Comparison of ENCODE assay signal across 1 cellular context in genomic region chr14:104722938-104723650, GRCh38.
TF ChIP-seq lines count a peak whose summit lies in the region.

No MANE protein-coding gene starts in this region.

TF ChIP-seq in HepG2, 621 proteins besides CTCF, POLR2A, EP300 and RAD21 (continued from another document):
- TF ChIP-seq ZNF407 (CRISPR knock-in tag; IDR thresholded peaks at IDR 0.05; ENCODE audit: not compliant biosample characterization) (peak; percentile 59), ZZZ3 (CRISPR knock-in tag; IDR thresholded peaks at IDR 0.05; ENCODE audit: borderline replicate concordance) (0 out of 2 replicates have a peak, but pooled peaks have one; percentile 27), TARDBP (CRISPR knock-in tag; IDR thresholded peaks at IDR 0.05) (no peak), SKIL (CRISPR knock-in tag; IDR thresholded peaks at IDR 0.05; ENCODE audit: borderline replicate concordance) (no peak), ZNF563 (CRISPR knock-in tag; IDR thresholded peaks at IDR 0.05) (peak; percentile 42; the same call in 1 of the 2 replicates), TAF15 (IDR thresholded peaks at IDR 0.05; ENCODE audit: low read depth, low read length, poor library complexity, severe bottlenecking) (no peak), ZC3H13 (CRISPR knock-in tag; IDR thresholded peaks at IDR 0.05) (no peak), CENPT (CRISPR knock-in tag; IDR thresholded peaks at IDR 0.05; ENCODE audit: low read depth) (no peak), SMAD3 (CRISPR knock-in tag; IDR thresholded peaks at IDR 0.05) (no peak), HMG20B (CRISPR knock-in tag; conservative IDR thresholded peaks at IDR 0.05) (no peak), KLF9 (CRISPR knock-in tag; IDR thresholded peaks at IDR 0.05; ENCODE audit: low read depth) (no peak), ZBED4 (CRISPR knock-in tag; IDR thresholded peaks at IDR 0.05; ENCODE audit: borderline replicate concordance) (no peak), POLR2AphosphoS2 (IDR thresholded peaks at IDR 0.05; ENCODE audit: low read depth, low read length) (no peak), AGO2 (optimal IDR thresholded peaks at IDR 0.05; ENCODE audit: low read depth, low read length) (peak; percentile 76), CCDC6 (CRISPR knock-in tag; IDR thresholded peaks at IDR 0.05) (no peak), ZNF20 (CRISPR knock-in tag; IDR thresholded peaks at IDR 0.05) (no peak), PRDM10 (CRISPR knock-in tag; IDR thresholded peaks at IDR 0.05; ENCODE audit: low read depth) (no peak), E2F5 (CRISPR knock-in tag; conservative IDR thresholded peaks at IDR 0.05) (0 out of 2 replicates have a peak, but pooled peaks have one; percentile 17), GATAD2A (CRISPR knock-in tag; IDR thresholded peaks at IDR 0.05) (no peak), MYC (CRISPR knock-in tag; IDR thresholded peaks at IDR 0.05; ENCODE audit: borderline replicate concordance) (no peak), ZNF598 (CRISPR knock-in tag; IDR thresholded peaks at IDR 0.05; ENCODE audit: borderline replicate concordance) (0 out of 2 replicates have a peak, but pooled peaks have one; percentile 66), ZNF468 (CRISPR knock-in tag; IDR thresholded peaks at IDR 0.05) (no peak), ZNF703 (CRISPR knock-in tag; IDR thresholded peaks at IDR 0.05; ENCODE audit: borderline replicate concordance) (no peak), ZSCAN22 (CRISPR knock-in tag; IDR thresholded peaks at IDR 0.05) (no peak)
